8 cellular contexts compared by ENCODE assay signal in genomic region chr19:13093407-13094284, GRCh38. TPM values are rescaled to one million over a fixed set of nuclear protein-coding genes. Genes with fewer than 3 reads are reported as not detected.
DNase-seq lines count a peak whose midpoint lies in the region; ATAC-seq and TF ChIP-seq lines count a peak whose summit lies in the region.

No MANE protein-coding gene starts in this region.

- peak; percentile 82 for ATAC-seq in activated naive CD8-positive, alpha-beta T cell treated with anti-CD3 and anti-CD28 coated beads, Interleukin-2, amount 10 ng/mL, durations not matched to agents 7 days and 5 days (ENCODE audit: low read depth)
- ATAC-seq in Right ventricle myocardium inferior (peak; percentile 65), upper lobe of left lung (ENCODE audit: low FRiP score in 2 of 2) (peak; percentile 75 to 78), HG03097 (IDR thresholded peaks at IDR 0.05; ENCODE audit: low FRiP score, unreplicated experiment) (no peak)

- H3K36me3 ChIP-seq in upper lobe of left lung = peaks cover 0 to 24% (median 13%) of the 10 kb centered on the region in 4 donors

- no peaks in the 10 kb centered on the region for H3K36me3 Mint-ChIP-seq in activated naive CD8-positive, alpha-beta T cell treated with anti-CD3 and anti-CD28 coated beads, Interleukin-2, amount 10 ng/mL, durations not matched to agents 7 days and 5 days

- DNase-seq in NB4 (ENCODE audit: low read depth) = peak; percentile 91
- DNase-seq in SKM-1 (lab: John Stamatoyannopoulos, UW; ENCODE audit: unreplicated experiment) = peak; percentile 84
- DNase-seq in activated naive CD8-positive, alpha-beta T cell treated with anti-CD3 and anti-CD28 coated beads, Interleukin-2, amount 10 ng/mL, durations not matched to agents 7 days and 5 days = peak; percentile 86
- peak; percentile 93 for DNase-seq in Right ventricle myocardium inferior (ENCODE audit: missing footprints)
- DNase-seq in posterior cingulate gyrus = peak; percentile 76 to 98 (median 86)
- peak in 1 of 2 donors; percentile 90 for DNase-seq in upper lobe of left lung

- peak overlapping the region; percentile 36 to 98 (median 76) for H3K27ac ChIP-seq in upper lobe of left lung

- TF ChIP-seq CTCF in GM12872 (IDR thresholded peaks at IDR 0.05; ENCODE audit: insufficient read depth, low read depth, low read length) (peak; percentile 94), NB4 (IDR thresholded peaks at IDR 0.05; ENCODE audit: low read depth, low read length) (peak; percentile 70), upper lobe of left lung (IDR thresholded peaks at IDR 0.05) (peak; percentile 94 to 98 (median 97))

- H3K27ac Mint-ChIP-seq in activated naive CD8-positive, alpha-beta T cell treated with anti-CD3 and anti-CD28 coated beads, Interleukin-2, amount 10 ng/mL, durations not matched to agents 7 days and 5 days = no peak overlapping the region

- no peak overlapping the region for H3K4me3 Mint-ChIP-seq in activated naive CD8-positive, alpha-beta T cell treated with anti-CD3 and anti-CD28 coated beads, Interleukin-2, amount 10 ng/mL, durations not matched to agents 7 days and 5 days

- intact Hi-C loops in Right ventricle myocardium inferior (cut with DNase I) = loop anchor here (1.0 kb wide), 2 partner anchors 110 to 115 kb away; no protein-coding TSS in a partner anchor
- intact Hi-C loops in posterior cingulate gyrus (cut with DNase I) = loop anchor here (1.0 to 5.0 kb wide), 2 partner anchors 61 to 115 kb away; no protein-coding TSS in a partner anchor

- TF ChIP-seq EP300 in upper lobe of left lung (IDR thresholded peaks at IDR 0.05) = no peak

- H3K9me3 Mint-ChIP-seq in activated naive CD8-positive, alpha-beta T cell treated with anti-CD3 and anti-CD28 coated beads, Interleukin-2, amount 10 ng/mL, durations not matched to agents 7 days and 5 days = no peaks in the 10 kb centered on the region

- WGBS in upper lobe of left lung, 2 donors = 39 to 44% methylated on average over 4 to 12 of the region's 12 CpGs

- peaks cover 12% of the 10 kb centered on the region for H3K4me1 Mint-ChIP-seq in activated naive CD8-positive, alpha-beta T cell treated with anti-CD3 and anti-CD28 coated beads, Interleukin-2, amount 10 ng/mL, durations not matched to agents 7 days and 5 days

- H3K4me3 ChIP-seq in NB4 (ENCODE audit: low read depth, low read length) (no peak overlapping the region), upper lobe of left lung (no peak overlapping the region)

- H3K27me3 Mint-ChIP-seq in activated naive CD8-positive, alpha-beta T cell treated with anti-CD3 and anti-CD28 coated beads, Interleukin-2, amount 10 ng/mL, durations not matched to agents 7 days and 5 days = peaks cover 40% of the 10 kb centered on the region

- no peaks in the 10 kb centered on the region for H3K9me3 ChIP-seq in upper lobe of left lung

- peaks cover 56 to 84% (median 69%) of the 10 kb centered on the region in 4 donors for H3K4me1 ChIP-seq in upper lobe of left lung

- TF ChIP-seq POLR2A in NB4 (IDR thresholded peaks at IDR 0.05; ENCODE audit: extremely low read depth, insufficient read length) (no peak), upper lobe of left lung (IDR thresholded peaks at IDR 0.05) (no peak)

- POLR2A ChIA-PET in activated naive CD8-positive, alpha-beta T cell treated with anti-CD3 and anti-CD28 coated beads, Interleukin-2, amount 10 ng/mL, durations not matched to agents 7 days and 5 days (lab: Charles Lee) = interaction anchor here (1.3 kb wide), 1 partner anchor 116 kb away, joined by 8 read pairs; no protein-coding TSS in a partner anchor

- H3K27me3 ChIP-seq in upper lobe of left lung = no peaks in the 10 kb centered on the region

RNA-seq across cellular contexts. Expression of gene LYL1, which starts 9.0 kb away (rescaled TPM):
- total RNA-seq in activated naive CD8-positive, alpha-beta T cell treated with anti-CD3 and anti-CD28 coated beads, Interleukin-2, amount 10 ng/mL, durations not matched to agents 7 days and 5 days = 1 to 10 TPM; 3.7 TPM
- total RNA-seq in Right ventricle myocardium inferior (9.4 TPM), upper lobe of left lung (10 to 100 TPM; 22.6 to 55.5 (median 31.4) TPM)

RNA-seq across cellular contexts. Expression of gene TRMT1, which starts 22.9 kb away (rescaled TPM):
- 10 to 100 TPM; 54.3 to 55.8 TPM for total RNA-seq in activated naive CD8-positive, alpha-beta T cell treated with anti-CD3 and anti-CD28 coated beads, Interleukin-2, amount 10 ng/mL, durations not matched to agents 7 days and 5 days
- 21.1 TPM for total RNA-seq in Right ventricle myocardium inferior
- 10 to 100 TPM; 27.2 to 92.2 (median 33.1) TPM for total RNA-seq in upper lobe of left lung

RNA-seq across cellular contexts. Expression of gene NACC1, which starts 24.4 kb away (rescaled TPM):
- 10 to 100 TPM; 56.3 to 57.2 TPM for total RNA-seq in activated naive CD8-positive, alpha-beta T cell treated with anti-CD3 and anti-CD28 coated beads, Interleukin-2, amount 10 ng/mL, durations not matched to agents 7 days and 5 days
- total RNA-seq in Right ventricle myocardium inferior (54.0 TPM), upper lobe of left lung (10 to 100 TPM; 22.0 to 96.1 (median 55.7) TPM)

RNA-seq across cellular contexts. Expression of gene STX10, which starts 56.5 kb away (rescaled TPM):
- 10 to 100 TPM; 67.1 to 69.9 TPM for total RNA-seq in activated naive CD8-positive, alpha-beta T cell treated with anti-CD3 and anti-CD28 coated beads, Interleukin-2, amount 10 ng/mL, durations not matched to agents 7 days and 5 days
- total RNA-seq in Right ventricle myocardium inferior = 34.5 TPM
- 100 to 1,000 TPM in 4 of 6 donors, 10 to 100 TPM in 2; 80.0 to 348 (median 107) TPM for total RNA-seq in upper lobe of left lung

RNA-seq across cellular contexts. Expression of gene IER2, which starts 56.6 kb away (rescaled TPM):
- total RNA-seq in activated naive CD8-positive, alpha-beta T cell treated with anti-CD3 and anti-CD28 coated beads, Interleukin-2, amount 10 ng/mL, durations not matched to agents 7 days and 5 days = 100 to 1,000 TPM; 167 to 178 TPM
- 18.8 TPM for total RNA-seq in Right ventricle myocardium inferior
- 100 to 1,000 TPM in 4 of 6 donors, 10 to 100 TPM in 2; 94.3 to 246 (median 129) TPM for total RNA-seq in upper lobe of left lung
